Comparison of ENCODE assay signal across 10 cellular contexts in the genomic region with DNA sequence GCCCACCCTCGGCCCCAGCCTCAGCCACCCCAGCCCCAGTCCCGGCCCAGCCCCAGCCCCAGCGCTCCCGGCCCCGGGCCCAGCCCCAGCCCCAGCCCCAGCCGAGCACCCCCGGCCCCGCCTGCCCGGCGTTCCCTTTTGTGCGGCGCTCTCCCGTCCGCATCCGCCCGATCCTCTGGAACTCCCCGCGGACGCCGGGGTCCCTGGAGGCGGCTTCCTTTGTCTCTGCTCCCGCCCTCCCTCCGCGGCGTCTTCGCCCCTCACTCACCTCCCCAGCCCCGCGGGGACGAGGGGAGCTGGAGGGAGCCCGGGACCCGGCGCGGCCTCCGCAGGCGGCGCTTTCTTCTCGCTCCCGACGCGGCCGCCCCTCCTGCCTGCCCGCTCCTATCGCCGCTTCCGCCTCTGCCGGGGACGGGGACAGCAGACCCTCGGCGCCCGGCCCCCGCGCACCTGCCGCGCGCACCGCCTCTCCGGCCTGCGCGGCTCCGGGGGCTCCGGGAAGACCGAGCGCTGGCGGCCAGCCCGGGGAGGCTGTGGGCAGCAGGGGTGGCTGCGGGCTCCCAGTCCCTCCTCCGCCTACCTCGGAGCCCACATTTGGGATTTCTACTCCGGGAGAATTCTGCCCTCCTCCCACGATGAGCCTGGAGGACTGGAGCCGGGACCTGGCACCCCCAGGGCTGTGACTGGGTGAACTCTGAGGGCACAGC. TPM values are rescaled to one million over a fixed set of nuclear protein-coding genes. Genes with fewer than 3 reads are reported as not detected.
DNase-seq lines count a peak whose midpoint lies in the region; ATAC-seq and TF ChIP-seq lines count a peak whose summit lies in the region.
"Had no signal": no experiment of that assay in that cellular context is flagged by ENCODE, and none has a peak within 500 bp of the region (broad histone marks: within the 10 kb centered on the region; RNA-seq: fewer than 3 reads in every experiment).

No MANE protein-coding gene starts in this region.

- ATAC-seq in T-cell (replicated peaks in 1 of 4) (peak in 3 of 4 experiments; percentile 1 to 21 (median 18)), gastrocnemius medialis (no peak), GM21381 (IDR thresholded peaks at IDR 0.05; ENCODE audit: unreplicated experiment) (no peak), sciatic nerve (no peak), HG03196 (IDR thresholded peaks at IDR 0.05; ENCODE audit: unreplicated experiment) (no peak)

- in situ Hi-C loops in gastrocnemius medialis (cut with MboI; ENCODE audit: low sequenced_read_pairs in 4 of 4), result no loop called here

- H3K9me3 ChIP-seq in gastrocnemius medialis, result no peaks in the 10 kb centered on the region

- TF ChIP-seq CTCF in fibroblast of pulmonary artery (IDR thresholded peaks at IDR 0.05; ENCODE audit: low read length, missing control alignments), result no peak
- TF ChIP-seq CTCF in gastrocnemius medialis (IDR thresholded peaks at IDR 0.05 in 4 of 5, conservative IDR thresholded peaks at IDR 0.05 in 1 of 5), result no peak

- no peak overlapping the region for H3K27ac ChIP-seq in gastrocnemius medialis

- peak overlapping the region; percentile 10 for H3K4me3 ChIP-seq in fibroblast of pulmonary artery (replicated peaks; ENCODE audit: low read depth, low read length)
- peak overlapping the region; percentile 32 to 48 (median 38) for H3K4me3 ChIP-seq in gastrocnemius medialis

- H3K27ac Mint-ChIP-seq in T-cell, result no peak overlapping the region
- H3K27ac Mint-ChIP-seq: nephron had no signal

- H3K9me3 Mint-ChIP-seq in T-cell, result no peaks in the 10 kb centered on the region
- H3K9me3 Mint-ChIP-seq: nephron had no signal

- peak overlapping the region in 2 of 3 donors; percentile 41 to 59 for H3K4me3 Mint-ChIP-seq in T-cell

- H3K36me3 Mint-ChIP-seq in T-cell, result no peaks in the 10 kb centered on the region

- peaks cover 16 to 30% of the 10 kb centered on the region in 2 donors for H3K27me3 Mint-ChIP-seq in T-cell

- intact Hi-C loops in gastrocnemius medialis (cut with DNase I; ENCODE audit: low total_unique reads), result loop anchor here (1.0 to 10.0 kb wide), 4 partner anchors 29 to 407 kb away; a partner anchor contains a TSS
- intact Hi-C loops in sciatic nerve (cut with DNase I), result no loop called here

- peaks cover 19 to 48% (median 43%) of the 10 kb centered on the region in 3 donors for H3K27me3 ChIP-seq in gastrocnemius medialis

- CTCF ChIA-PET in T-cell (lab: Charles Lee), result interaction anchor here in 1 of 2 donors (0.5 kb wide), 1 partner anchor 14 kb away, joined by 4 read pairs; a partner anchor contains a TSS

- peaks cover 6 to 17% (median 13%) of the 10 kb centered on the region in 3 donors for H3K4me1 Mint-ChIP-seq in T-cell

- no peaks in the 10 kb centered on the region for H3K36me3 ChIP-seq in gastrocnemius medialis

- POLR2A ChIA-PET in T-cell (lab: Charles Lee), result no interaction called here

- no peak for TF ChIP-seq POLR2A in gastrocnemius medialis (IDR thresholded peaks at IDR 0.05)

- H3K4me1 ChIP-seq in gastrocnemius medialis, result peaks cover 5 to 19% of the 10 kb centered on the region in 2 donors

- DNase-seq in NCI-H82 (lab: John Stamatoyannopoulos, UW) (peak; percentile 42), NCI-H82 treated with DMSO at 0.1 percent for 48 hours (lab: John Stamatoyannopoulos, UW; ENCODE audit: unreplicated experiment) (no peak), T-cell (no peak), fibroblast of pulmonary artery (ENCODE audit: low read depth) (no peak), gastrocnemius medialis (no peak), sciatic nerve (ENCODE audit: low spot score) (no peak)

RNA-seq across cellular contexts. Expression of a gene that starts 14.0 kb away (rescaled TPM):
- 10 to 100 TPM in 2 of 5 donors, 1 to 10 TPM in 3; 6.0 to 16.3 (median 9.9) TPM for total RNA-seq in T-cell
- total RNA-seq in gastrocnemius medialis, result 1 to 10 TPM; 2.0 to 3.8 (median 3.1) TPM
- total RNA-seq in sciatic nerve, result 22.0 TPM

RNA-seq across cellular contexts. Expression of a gene that starts 20.6 kb away (rescaled TPM):
- total RNA-seq in T-cell (10 to 100 TPM; 29.1 to 69.8 (median 48.5) TPM), gastrocnemius medialis (10 to 100 TPM in 2 of 4 donors, 1 to 10 TPM in 2; 4.3 to 37.6 (median 10.2) TPM), sciatic nerve (18.8 TPM)

RNA-seq across cellular contexts. Expression of a gene that starts 34.0 kb away (rescaled TPM):
- total RNA-seq in T-cell (10 to 100 TPM in 1 of 5 donors, 1 to 10 TPM in 4; 1.5 to 11.9 (median 2.6) TPM), gastrocnemius medialis (10 to 100 TPM in 2 of 4 donors, 1 to 10 TPM in 2; 6.4 to 17.4 (median 9.5) TPM), sciatic nerve (30.5 TPM)

RNA-seq across cellular contexts. Expression of a gene that starts 40.2 kb away (rescaled TPM):
- total RNA-seq in T-cell (not detected), gastrocnemius medialis (not detected), sciatic nerve (not detected)

RNA-seq across cellular contexts. Expression of a gene that starts 52.0 kb away (rescaled TPM):
- total RNA-seq in T-cell, result not detected
- 100 to 1,000 TPM in 2 of 4 donors, 10 to 100 TPM in 2; 38.9 to 218 (median 98.8) TPM for total RNA-seq in gastrocnemius medialis
- total RNA-seq in sciatic nerve, result not detected
- total RNA-seq: epithelial cell of proximal tubule had no signal

Comparison
In these comparisons a context has a peak if more than half of its experiments do, and no peak if none do; other contexts are left out.
1. ATAC-seq: peak in T-cell (3 of 4); none in gastrocnemius medialis (0 of 2), GM21381 (single experiment), sciatic nerve (single experiment) and HG03196 (single experiment).